In genomic region chr17:57874434-57875108, GRCh38 we compare ENCODE assay signal across 8 cellular contexts. TPM values are rescaled to one million over a fixed set of nuclear protein-coding genes. Genes with fewer than 3 reads are reported as not detected.
DNase-seq lines count a peak whose midpoint lies in the region; ATAC-seq and TF ChIP-seq lines count a peak whose summit lies in the region.

No MANE protein-coding gene starts in this region.

- TF ChIP-seq CTCF in SK-N-SH (IDR thresholded peaks at IDR 0.05) (no peak), colonic mucosa (IDR thresholded peaks at IDR 0.05) (no peak)

- POLR2A ChIA-PET in SK-N-SH (lab: Yijun Ruan, JAX), result interaction anchor here (1.1 to 1.7 kb wide), 2 partner anchors 30 to 119 kb away, joined by 3 to 6 read pairs; no protein-coding TSS in a partner anchor

- H3K4me1 ChIP-seq in SK-N-SH (ENCODE audit: control insufficient read depth in 1 of 2, insufficient read depth in 2 of 2, low read depth in 1 of 2, low read length in 1 of 2), result peaks cover 37 to 68% of the 10 kb centered on the region in 2 experiments; a peak in 3 of 4 replicates
- H3K4me1 ChIP-seq in colonic mucosa, result peaks cover 6% of the 10 kb centered on the region

- peaks cover 16 to 27% of the 10 kb centered on the region in 2 experiments for H3K36me3 ChIP-seq in SK-N-SH (replicated peaks in 1 of 2; ENCODE audit: control insufficient read depth in 1 of 2, insufficient read depth in 2 of 2, low read length in 1 of 2)
- H3K36me3 ChIP-seq in colonic mucosa, result no peaks in the 10 kb centered on the region

- TF ChIP-seq EP300 in SK-N-SH (IDR thresholded peaks at IDR 0.05; ENCODE audit: borderline replicate concordance in 1 of 2, low read depth in 1 of 2, low read length in 1 of 2), result peak in 1 of 2 experiments; percentile 96; a peak in 2 of 4 replicates

- H3K79me2 ChIP-seq in SK-N-SH (ENCODE audit: insufficient read depth), result peaks cover 32% of the 10 kb centered on the region

- intact Hi-C loops in colonic mucosa (cut with DNase I), result no loop called here

- WGBS in SK-N-SH (ENCODE audit: low lambda C conversion rate), result 19% methylated on average over 27 of the region's 30 CpGs

- no peak; the same call in 1 of the 2 replicates for TF ChIP-seq RAD21 in SK-N-SH (IDR thresholded peaks at IDR 0.05; ENCODE audit: low read length)

- H3K27ac ChIP-seq in SK-N-SH (ENCODE audit: low read depth in 2 of 2, low read length in 1 of 2), result peak overlapping the region; percentile 87 to 100
- H3K27ac ChIP-seq in colonic mucosa, result peak overlapping the region; percentile 45

- ATAC-seq in GM21447 (IDR thresholded peaks at IDR 0.05; ENCODE audit: unreplicated experiment) (peak; percentile 59), GM18498 (IDR thresholded peaks at IDR 0.05; ENCODE audit: unreplicated experiment) (no peak), HG02981 (IDR thresholded peaks at IDR 0.05; ENCODE audit: unreplicated experiment) (no peak)

- H3F3A ChIP-seq in SK-N-SH (replicated peaks; ENCODE audit: insufficient read depth), result peaks cover 57% of the 10 kb centered on the region

- H3K4me3 ChIP-seq in SK-N-SH (ENCODE audit: low read depth in 2 of 2, low read length in 1 of 2), result peak overlapping the region in 1 of 2 experiments; percentile 51; a peak in 2 of 4 replicates
- no peak overlapping the region for H3K4me3 ChIP-seq in colonic mucosa

- H3K27me3 ChIP-seq in SK-N-SH (ENCODE audit: insufficient read depth), result no peaks in the 10 kb centered on the region
- no peaks in the 10 kb centered on the region for H3K27me3 ChIP-seq in colonic mucosa

- no peak overlapping the region for H2AFZ ChIP-seq in SK-N-SH (ENCODE audit: low read depth)

- no peaks in the 10 kb centered on the region for H3K9me2 ChIP-seq in SK-N-SH

- CTCF ChIA-PET in SK-N-SH (lab: Yijun Ruan, JAX), result interaction anchor here (0.7 to 12.2 kb wide), 11 partner anchors 16 to 760 kb away, joined by 3 to 171 read pairs (median 4); no protein-coding TSS in a partner anchor

- H3K9me3 ChIP-seq in SK-N-SH, result no peaks in the 10 kb centered on the region
- no peaks in the 10 kb centered on the region for H3K9me3 ChIP-seq in colonic mucosa

- no peaks in the 10 kb centered on the region for H4K20me1 ChIP-seq in SK-N-SH (ENCODE audit: insufficient read depth)

- H3K4me2 ChIP-seq in SK-N-SH, result peak overlapping the region; percentile 87

- DNase-seq in SK-N-SH (peak; percentile 84), colonic mucosa (peak; percentile 58), left kidney (ENCODE audit: low read depth, low spot score) (peak; percentile 95), NCI-H1048 (lab: John Stamatoyannopoulos, UW) (no peak)
- peak; percentile 56 for DNase-seq in stimulated activated CD4-positive, alpha-beta T cell treated with anti-CD3 and anti-CD28 coated beads, Interleukin-15, amount 100 ng/mL, for 24 hours

- H3K9ac ChIP-seq in SK-N-SH, result peak overlapping the region; percentile 92
- peak overlapping the region; percentile 3 to 33 for H3K9ac ChIP-seq in colonic mucosa (ENCODE audit: low read depth in 2 of 2, low read length in 2 of 2)

TF ChIP-seq in SK-N-SH, 30 proteins besides CTCF, POLR2A, EP300 and RAD21 (continues in another document):
- TF ChIP-seq FOXJ3 (CRISPR knock-in tag; IDR thresholded peaks at IDR 0.05) (no peak), REST (IDR thresholded peaks at IDR 0.05; ENCODE audit: low read depth, low read length) (0 out of 2 replicates have a peak, but pooled peaks have one; percentile 20), TAF1 (IDR thresholded peaks at IDR 0.05; ENCODE audit: borderline replicate concordance, low read depth, low read length) (peak; percentile 37; the same call in 1 of the 2 replicates), SIN3A (IDR thresholded peaks at IDR 0.05; ENCODE audit: borderline replicate concordance, low read depth, low read length) (peak; percentile 88; the same call in 1 of the 2 replicates), USF1 (IDR thresholded peaks at IDR 0.05; ENCODE audit: borderline replicate concordance, low read depth) (peak; percentile 89), NRF1 (IDR thresholded peaks at IDR 0.05; ENCODE audit: low read depth, low read length) (no peak), MEF2A (IDR thresholded peaks at IDR 0.05; ENCODE audit: borderline replicate concordance, low read depth) (peak; percentile 90), SMC3 (IDR thresholded peaks at IDR 0.05; ENCODE audit: low read depth, low read length) (no peak), TCF12 (IDR thresholded peaks at IDR 0.05) (peak; percentile 95), PBX3 (IDR thresholded peaks at IDR 0.05) (peak; percentile 69; the same call in 1 of the 2 replicates), MXI1 (IDR thresholded peaks at IDR 0.05; ENCODE audit: low read depth, low read length) (peak; percentile 34; the same call in 1 of the 2 replicates), TEAD4 (IDR thresholded peaks at IDR 0.05; ENCODE audit: borderline replicate concordance, insufficient read depth) (peak; percentile 87; the same call in 1 of the 2 replicates), EZH2phosphoT487 (IDR thresholded peaks at IDR 0.05; ENCODE audit: borderline replicate concordance, low read depth) (no peak), ELF1 (IDR thresholded peaks at IDR 0.05) (peak; percentile 57; the same call in 1 of the 2 replicates), CHD2 (IDR thresholded peaks at IDR 0.05; ENCODE audit: low read length, partially characterized antibody) (no peak), NFIC (IDR thresholded peaks at IDR 0.05; ENCODE audit: borderline replicate concordance) (peak; percentile 89), GATA2 (CRISPR knock-in tag; IDR thresholded peaks at IDR 0.05) (no peak), RCOR1 (IDR thresholded peaks at IDR 0.05; ENCODE audit: low read length) (no peak), IRF3 (IDR thresholded peaks at IDR 0.05; ENCODE audit: low read depth, low read length) (no peak), RFX5 (IDR thresholded peaks at IDR 0.05; ENCODE audit: low read length) (no peak), YY1 (IDR thresholded peaks at IDR 0.05; ENCODE audit: low read depth) (peak; percentile 78; the same call in 1 of the 2 replicates), GABPA (IDR thresholded peaks at IDR 0.05; ENCODE audit: low read depth) (peak; percentile 48; the same call in 1 of the 2 replicates), POLR2AphosphoS5 (IDR thresholded peaks at IDR 0.05; ENCODE audit: low read depth, low read length) (no peak), FOSL2 (IDR thresholded peaks at IDR 0.05; ENCODE audit: borderline replicate concordance, low read depth) (peak; percentile 77; the same call in 1 of the 2 replicates)

RNA-seq across cellular contexts. Expression of gene MRPS23, which starts 24.7 kb away (rescaled TPM):
- 105 and 108 TPM in 2 replicates for polyA plus RNA-seq in SK-N-SH (2012; rRNA removed)
- polyA plus RNA-seq in SK-N-SH (2012; cell fraction: cytosol; rRNA removed), result 115 and 118 TPM in 2 replicates
- 37.9 and 51.5 TPM in 2 replicates for polyA plus RNA-seq in SK-N-SH (2012; cell fraction: nucleus; rRNA removed)
- total RNA-seq in colonic mucosa, result 10 to 100 TPM; 19.3 to 43.6 TPM
